Comparison of ENCODE assay signal across 2 cellular contexts in genomic region chr11:35549787-35550186, GRCh38.
TF ChIP-seq lines count a peak whose summit lies in the region.

No MANE protein-coding gene starts in this region.

TF ChIP-seq in Ishikawa, 13 proteins besides CTCF, POLR2A, EP300 and RAD21:
- peak; percentile 62 for TF ChIP-seq TEAD4 (IDR thresholded peaks at IDR 0.05)
- peak; percentile 30; the same call in 1 of the 2 replicates for TF ChIP-seq TCF12 (IDR thresholded peaks at IDR 0.05; ENCODE audit: low read depth)
- TF ChIP-seq CEBPB (IDR thresholded peaks at IDR 0.05): no peak

TF ChIP-seq in HepG2, 621 proteins besides CTCF, POLR2A, EP300 and RAD21:
- TF ChIP-seq HMGA1 (CRISPR knock-in tag; conservative IDR thresholded peaks at IDR 0.05): no peak
- TF ChIP-seq ZMYM2 (CRISPR knock-in tag; IDR thresholded peaks at IDR 0.05): no peak
- TF ChIP-seq TP53 (CRISPR knock-in tag; conservative IDR thresholded peaks at IDR 0.05): no peak
- no peak for TF ChIP-seq MED13 (CRISPR knock-in tag; IDR thresholded peaks at IDR 0.05)
- TF ChIP-seq TCF12 (IDR thresholded peaks at IDR 0.05): no peak
- no peak for TF ChIP-seq TCF12 (CRISPR knock-in tag; IDR thresholded peaks at IDR 0.05)
- no peak for TF ChIP-seq ZNF747 (CRISPR knock-in tag; IDR thresholded peaks at IDR 0.05; ENCODE audit: borderline replicate concordance)
- no peak for TF ChIP-seq ZNF562 (CRISPR knock-in tag; IDR thresholded peaks at IDR 0.05; ENCODE audit: borderline replicate concordance)
- TF ChIP-seq ZBTB34 (CRISPR knock-in tag; IDR thresholded peaks at IDR 0.05): no peak
- TF ChIP-seq, protein P1, sequence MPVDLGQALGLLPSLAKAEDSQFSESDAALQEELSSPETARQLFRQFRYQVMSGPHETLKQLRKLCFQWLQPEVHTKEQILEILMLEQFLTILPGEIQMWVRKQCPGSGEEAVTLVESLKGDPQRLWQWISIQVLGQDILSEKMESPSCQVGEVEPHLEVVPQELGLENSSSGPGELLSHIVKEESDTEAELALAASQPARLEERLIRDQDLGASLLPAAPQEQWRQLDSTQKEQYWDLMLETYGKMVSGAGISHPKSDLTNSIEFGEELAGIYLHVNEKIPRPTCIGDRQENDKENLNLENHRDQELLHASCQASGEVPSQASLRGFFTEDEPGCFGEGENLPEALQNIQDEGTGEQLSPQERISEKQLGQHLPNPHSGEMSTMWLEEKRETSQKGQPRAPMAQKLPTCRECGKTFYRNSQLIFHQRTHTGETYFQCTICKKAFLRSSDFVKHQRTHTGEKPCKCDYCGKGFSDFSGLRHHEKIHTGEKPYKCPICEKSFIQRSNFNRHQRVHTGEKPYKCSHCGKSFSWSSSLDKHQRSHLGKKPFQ (CRISPR knock-in tag; IDR thresholded peaks at IDR 0.05; ENCODE audit: insufficient replicate concordance): no peak
- TF ChIP-seq SIN3B (IDR thresholded peaks at IDR 0.05; ENCODE audit: low read length): no peak
- TF ChIP-seq NKX3-1 (CRISPR knock-in tag; IDR thresholded peaks at IDR 0.05): no peak
- no peak for TF ChIP-seq NFYB (CRISPR knock-in tag; IDR thresholded peaks at IDR 0.05)
- no peak for TF ChIP-seq ZNF598 (CRISPR knock-in tag; IDR thresholded peaks at IDR 0.05; ENCODE audit: borderline replicate concordance)
- TF ChIP-seq ZNF124 (CRISPR knock-in tag; IDR thresholded peaks at IDR 0.05): no peak
